2 cellular contexts compared by ENCODE assay signal in the genomic region with DNA sequence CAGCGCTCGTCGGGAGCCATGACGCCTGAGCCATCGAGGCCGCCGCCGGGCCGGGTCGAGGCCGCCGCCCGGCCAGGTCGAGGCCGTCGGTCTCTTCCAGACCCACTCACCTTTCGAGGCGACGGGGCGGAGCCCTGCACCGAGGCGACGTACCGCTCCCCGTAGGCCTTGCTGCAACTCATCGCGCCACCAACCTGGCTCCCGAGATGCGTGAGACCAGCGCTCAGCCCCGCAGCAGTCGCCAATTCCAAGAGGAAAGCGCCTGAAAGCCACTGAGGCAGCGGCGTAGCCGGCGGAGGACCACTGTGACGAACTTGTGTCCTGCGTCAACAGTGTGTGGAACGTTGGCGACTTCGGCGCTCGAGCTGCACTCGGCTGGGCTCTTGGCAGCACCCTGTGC. TPM values are rescaled to one million over a fixed set of nuclear protein-coding genes. Genes with fewer than 3 reads are reported as not detected.
"Had no signal": no experiment of that assay in that cellular context is flagged by ENCODE, and none has a peak within 500 bp of the region (broad histone marks: within the 10 kb centered on the region; RNA-seq: fewer than 3 reads in every experiment).

A gene (minus strand): TSS at position 307 of the 400 bp plus-strand sequence. CDS start 125 bp downstream, at position 182.

RNA-seq across cellular contexts. Expression of the gene that starts here (rescaled TPM):
- total RNA-seq: HT-29, K562 had no signal
